2 cellular contexts compared by ENCODE assay signal in the genomic region with DNA sequence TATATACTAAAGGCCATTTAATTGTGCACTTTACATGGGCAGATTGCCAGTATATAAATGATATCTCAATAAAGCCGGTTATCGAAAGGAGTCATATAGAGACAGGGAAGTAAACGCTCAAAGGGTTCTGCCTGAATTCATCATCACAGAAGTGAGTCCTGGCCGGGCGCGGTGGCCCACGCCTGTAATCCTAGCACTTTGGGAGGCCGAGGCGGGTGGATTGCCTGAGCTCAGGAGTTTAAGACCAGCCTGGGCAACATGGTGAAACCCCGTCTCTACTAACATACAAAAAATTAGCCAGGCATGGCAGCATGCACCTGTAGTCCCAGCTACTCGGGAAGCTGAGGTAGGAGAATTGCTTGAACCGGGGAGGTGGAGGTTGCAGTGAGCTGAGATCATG.
DNase-seq lines count a peak whose midpoint lies in the region; FAIRE-seq and TF ChIP-seq lines count a peak whose summit lies in the region.
"Not testable (repeated sequence)": the region's sequence is repeated elsewhere in the genome, so short reads cannot be mapped to it uniquely, and the experiment has no call there.

No MANE protein-coding gene starts in this region.

- not testable (repeated sequence) for H3K4me1 ChIP-seq in small intestine (ENCODE audit: control insufficient read depth in 2 of 2, insufficient read depth in 1 of 2, low read depth in 1 of 2, low read length in 1 of 2)

- FAIRE-seq in small intestine (lab: Jason Lieb, UNC), result not testable (repeated sequence)

- not testable (repeated sequence) for H3K4me1 Mint-ChIP-seq in osteocyte (ENCODE audit: unreplicated experiment)

- H3K27me3 ChIP-seq in small intestine (ENCODE audit: control insufficient read depth in 2 of 2, insufficient read depth in 2 of 2, low read length in 2 of 2), result not testable (repeated sequence)

- not testable (repeated sequence) for H3K27ac ChIP-seq in small intestine (ENCODE audit: low read depth in 1 of 2, low read length in 1 of 2)

- H3K36me3 ChIP-seq in small intestine (ENCODE audit: control insufficient read depth in 2 of 2, insufficient read depth in 2 of 2, low read length in 2 of 2), result not testable (repeated sequence)

- not testable (repeated sequence) for TF ChIP-seq CTCF in osteocyte (IDR thresholded peaks at IDR 0.05)

- not testable (repeated sequence) for H3K27me3 Mint-ChIP-seq in osteocyte (ENCODE audit: unreplicated experiment)

- DNase-seq in osteocyte (ENCODE audit: extremely low spot score, unreplicated experiment) (peak; percentile 66), small intestine (peak; percentile 31)

- not testable (repeated sequence) for H3K4me3 Mint-ChIP-seq in osteocyte (ENCODE audit: unreplicated experiment)

- not testable (repeated sequence) for H3K9me3 Mint-ChIP-seq in osteocyte (ENCODE audit: unreplicated experiment)

- not testable (repeated sequence) for H3K36me3 Mint-ChIP-seq in osteocyte (ENCODE audit: unreplicated experiment)

- whole genome bisulfite sequencing in small intestine, 3 donors, result 38 to 82% (median 60%) methylated on average over 12 of the region's 12 CpGs

- not testable (repeated sequence) for H3K27ac Mint-ChIP-seq in osteocyte (ENCODE audit: unreplicated experiment)

- H3K4me3 ChIP-seq in small intestine (ENCODE audit: low read depth in 1 of 2, low read length in 2 of 2), result not testable (repeated sequence)

- H3K9me3 ChIP-seq in small intestine (ENCODE audit: control insufficient read depth, low read depth), result not testable (repeated sequence)
